In the genomic region with DNA sequence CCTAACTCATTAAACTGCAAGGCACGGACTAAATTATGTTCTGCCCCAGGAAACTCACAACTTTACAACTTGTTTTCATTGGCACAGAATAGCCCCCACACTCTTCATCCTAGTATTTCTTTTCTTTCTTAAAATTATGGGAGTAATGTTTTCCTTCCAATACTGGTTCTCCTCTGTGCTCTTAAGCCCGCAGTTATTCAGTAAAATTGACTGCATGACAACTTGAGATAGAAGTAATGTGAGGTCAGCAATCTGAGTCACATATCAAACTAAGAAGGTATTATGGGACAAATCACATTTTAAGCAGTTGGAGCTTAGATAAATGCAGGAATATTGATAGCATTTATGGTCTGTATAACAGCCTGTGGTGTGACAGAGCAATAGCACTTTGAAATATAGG, we compare ENCODE assay signal across 20 cellular contexts.
"Had no signal": no experiment of that assay in that cellular context is flagged by ENCODE, and none has a peak within 500 bp of the region (broad histone marks: within the 10 kb centered on the region; RNA-seq: fewer than 3 reads in every experiment).

No MANE protein-coding gene starts in this region.

- H3K4me1 ChIP-seq: gastrocnemius medialis, neural progenitor cell, prostate gland, right atrium auricular region had no signal

- H3K9me3 ChIP-seq: gastrocnemius medialis, prostate gland, right atrium auricular region, tibial nerve had no signal

- ATAC-seq: activated CD8-positive, alpha-beta T cell treated with anti-CD3 and anti-CD28 coated beads for 36 hours; gastrocnemius medialis; left lobe of liver; SK-N-SH treated with all-trans-retinoic acid at 6 μM for 48 hours had no signal

- H2AFZ ChIP-seq: neural progenitor cell had no signal

- H3K4me3 ChIP-seq: coronary artery, gastrocnemius medialis, lung, neural progenitor cell, prostate gland, right atrium auricular region, tibial nerve had no signal

- H3K4me2 ChIP-seq: neural progenitor cell had no signal

- H3K27me3 ChIP-seq: gastrocnemius medialis, neural progenitor cell, right atrium auricular region, tibial nerve had no signal

- H3K9ac ChIP-seq: neural progenitor cell had no signal

- H3K27ac ChIP-seq: coronary artery, gastrocnemius medialis, neural progenitor cell, prostate gland, right atrium auricular region, tibial nerve, WERI-Rb-1 had no signal

- DNase-seq: activated CD4-positive, alpha-beta T cell treated with anti-CD3 and anti-CD28 coated beads, Interleukin-2, amount 10 ng/mL, durations not matched to agents 7 days and 5 days; activated CD4-positive, CD25-positive, alpha-beta regulatory T cell treated with anti-CD3 and anti-CD28 coated beads, Interleukin-2, amount 50 U/mL, for 72 hours; activated CD8-positive, alpha-beta T cell treated with anti-CD3 and anti-CD28 coated beads for 36 hours; activated gamma-delta T cell treated with Interleukin-2 at 50 U/mL for 16 hours; anterior cingulate cortex; endodermal cell; gastrocnemius medialis; islet precursor cell; naive B cell; stimulated activated CD4-positive, alpha-beta T cell treated with anti-CD3 and anti-CD28 coated beads, Interleukin-4, amount 100 ng/mL, for 24 hours; WERI-Rb-1 had no signal

- H3K36me3 ChIP-seq: gastrocnemius medialis, neural progenitor cell, prostate gland, right atrium auricular region, tibial nerve, WERI-Rb-1 had no signal

- FAIRE-seq: bronchial epithelial cell had no signal
